ENCODE assay signal across 27 cellular contexts in the genomic region with DNA sequence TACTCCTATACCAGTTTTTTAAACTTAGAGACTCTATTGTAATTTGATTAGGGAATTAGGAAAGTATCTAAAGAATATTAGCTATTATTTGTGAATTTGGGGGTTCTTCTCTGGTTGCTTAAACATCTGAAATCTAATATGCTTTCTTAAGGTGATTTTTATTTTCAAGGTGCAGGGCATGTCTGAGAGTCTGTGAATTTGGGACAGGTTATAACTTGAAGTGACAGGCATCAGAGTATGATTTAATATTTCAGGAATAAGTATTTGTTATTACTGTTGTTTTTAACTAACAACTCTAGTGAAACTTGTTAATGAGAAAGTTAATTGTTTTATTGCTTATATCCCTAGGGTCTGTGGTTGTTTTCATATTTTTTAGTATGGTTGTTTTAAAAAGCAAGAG.
"Had no signal": no experiment of that assay in that cellular context is flagged by ENCODE, and none has a peak within 500 bp of the region (broad histone marks: within the 10 kb centered on the region; RNA-seq: fewer than 3 reads in every experiment).

No MANE protein-coding gene starts in this region.

- H3K9me3 ChIP-seq: testis, thoracic aorta, thyroid gland, tibial artery, upper lobe of left lung, uterus, vagina had no signal

- H3K27ac ChIP-seq: stomach, suprapubic skin, testis, thoracic aorta, thyroid gland, tibial artery, tibial nerve, transverse colon, upper lobe of left lung, upper lobe of right lung, uterus, vagina had no signal

- DNase-seq: stimulated activated CD4-positive, alpha-beta T cell treated with anti-CD3 and anti-CD28 coated beads, Interleukin-2, amount 100 ng/mL, for 48 hours; stimulated activated CD4-positive, alpha-beta T cell treated with anti-CD3 and anti-CD28 coated beads, Interleukin-4, amount 100 ng/mL, for 1 hour; stimulated activated CD4-positive, alpha-beta T cell treated with anti-CD3 and anti-CD28 coated beads, Interleukin-4, amount 100 ng/mL, for 24 hours; stimulated activated CD4-positive, alpha-beta T cell treated with anti-CD3 and anti-CD28 coated beads, Interleukin-4, amount 100 ng/mL, for 4 hours; stimulated activated CD8-positive, alpha-beta memory T cell treated with anti-CD3 and anti-CD28 coated beads, Interleukin-4, amount 100 ng/mL, for 48 hours; stimulated activated naive B cell treated with anti-CD40 and anti-IgM and Interleukin-4, amounts not matched to agents 10 μg/mL and 1 μg/mL and 100 μg/mL, for 72 hours; stimulated activated naive CD4-positive, alpha-beta T cell; stimulated activated naive CD4-positive, alpha-beta T cell treated with Interleukin-2 at 50 U/mL for 16 hours; stimulated activated naive CD8-positive, alpha-beta T cell treated with anti-CD3 and anti-CD28 coated beads, Interleukin-15, amount 100 ng/mL, for 72 hours; stimulated activated naive CD8-positive, alpha-beta T cell treated with anti-CD3 and anti-CD28 coated beads, Interleukin-15, Interleukin-2, amounts not matched to agents 100 U/mL and 50 U/mL, for 24 hours; stomach; substantia nigra; testis; thyroid gland; tibial artery; transverse colon; trophoblast cell; upper lobe of left lung; upper lobe of right lung; uterus had no signal

- H3K4me1 ChIP-seq: stomach, suprapubic skin, testis, thyroid gland, tibial artery, tibial nerve, transverse colon, upper lobe of left lung, upper lobe of right lung, uterus, vagina had no signal

- FAIRE-seq: urothelium cell line had no signal

- ATAC-seq: stimulated activated effector memory CD8-positive, alpha-beta T cell treated with anti-CD3 and anti-CD28 coated beads, Interleukin-12 subunit alpha, Interleukin-12 subunit beta, amount 100 ng/mL, for 72 hours; stimulated activated memory B cell treated with anti-CD40 and anti-IgM and Interleukin-4, amounts not matched to agents 10 μg/mL and 1 μg/mL and 100 μg/mL, for 72 hours; stimulated activated naive B cell treated with anti-CD40 and anti-IgM and Interleukin-4, amounts not matched to agents 10 μg/mL and 1 μg/mL and 100 μg/mL, for 72 hours; stimulated activated naive CD8-positive, alpha-beta T cell treated with anti-CD3 and anti-CD28 coated beads, Interleukin-15, amount 100 ng/mL, for 72 hours; stimulated activated naive CD8-positive, alpha-beta T cell treated with anti-CD3 and anti-CD28 coated beads, Interleukin-15, Interleukin-2, amounts not matched to agents 100 U/mL and 50 U/mL, for 24 hours; upper lobe of right lung had no signal

- H3K36me3 ChIP-seq: stomach, suprapubic skin, thoracic aorta, thyroid gland, tibial artery, tibial nerve, transverse colon, upper lobe of left lung, upper lobe of right lung, uterus, vagina had no signal

- H3K4me3 ChIP-seq: stomach, suprapubic skin, testis, thoracic aorta, thyroid gland, tibial artery, tibial nerve, transverse colon, upper lobe of left lung, upper lobe of right lung, uterus, vagina had no signal

- H3K27me3 ChIP-seq: stomach, suprapubic skin, testis, thyroid gland, tibial artery, tibial nerve, transverse colon, upper lobe of left lung, upper lobe of right lung, uterus, vagina had no signal
